In the genomic region with DNA sequence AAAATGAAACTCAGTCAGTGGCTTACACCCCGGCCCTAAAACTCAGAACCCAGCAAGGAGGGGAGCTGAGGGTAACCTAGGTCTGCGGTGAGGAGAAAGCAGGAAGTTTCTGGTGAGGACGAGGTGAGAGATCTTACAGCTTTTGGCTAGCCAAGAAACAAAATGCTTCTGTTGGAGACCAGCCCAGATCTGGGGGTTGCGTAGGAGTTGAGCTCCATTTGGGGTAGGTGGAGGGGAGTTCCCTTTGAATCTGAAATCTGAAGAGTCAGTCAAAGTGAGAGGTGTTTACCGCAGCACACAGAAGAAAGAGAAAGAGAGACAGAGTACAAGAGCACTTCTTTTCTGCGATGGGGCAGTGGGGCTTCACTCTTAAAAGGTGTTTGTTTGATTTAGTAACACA, we compare ENCODE assay signal across 8 cellular contexts. TPM values are rescaled to one million over a fixed set of nuclear protein-coding genes. Genes with fewer than 3 reads are reported as not detected.
DNase-seq lines count a peak whose midpoint lies in the region; ATAC-seq and TF ChIP-seq lines count a peak whose summit lies in the region.
"Had no signal": no experiment of that assay in that cellular context is flagged by ENCODE, and none has a peak within 500 bp of the region (broad histone marks: within the 10 kb centered on the region; RNA-seq: fewer than 3 reads in every experiment).

No MANE protein-coding gene starts in this region.

- no peak for TF ChIP-seq POLR2A in spleen (IDR thresholded peaks at IDR 0.05)

- TF ChIP-seq CTCF in GM20000 (IDR thresholded peaks at IDR 0.05; ENCODE audit: extremely low read depth, missing control alignments) = no peak
- TF ChIP-seq CTCF in natural killer cell (IDR thresholded peaks at IDR 0.05) = no peak
- TF ChIP-seq CTCF in spleen (IDR thresholded peaks at IDR 0.05 in 8 of 11, conservative IDR thresholded peaks at IDR 0.05 in 3 of 11) = no peak

- no peaks in the 10 kb centered on the region for H3K36me3 ChIP-seq in spleen

- H3K4me3 Mint-ChIP-seq in natural killer cell = peak overlapping the region; percentile 78

- ATAC-seq in HG03571 (IDR thresholded peaks at IDR 0.05; ENCODE audit: unreplicated experiment) (peak; percentile 95), natural killer cell (peak; percentile 90 to 94 (median 94))

- H3K27me3 ChIP-seq in spleen (replicated peaks in 1 of 7) = no peaks in the 10 kb centered on the region

- peak overlapping the region in 4 of 8 donors; percentile 4 to 28 (median 18) for H3K27ac ChIP-seq in spleen

- H3K27me3 Mint-ChIP-seq in natural killer cell (ENCODE audit: low read depth in 2 of 2) = peaks cover 36 to 51% of the 10 kb centered on the region in 2 donors

- no peaks in the 10 kb centered on the region for H3K9me3 Mint-ChIP-seq in natural killer cell

- intact Hi-C loops in natural killer cell (cut with micrococcal nuclease) = loop anchor here (10.0 kb wide), 1 partner anchor 434 kb away; no protein-coding TSS in a partner anchor
- intact Hi-C loops in spleen (cut with DNase I; ENCODE audit: low total_unique reads) = no loop called here

- peaks cover 29 to 48% of the 10 kb centered on the region in 2 donors for H3K4me1 Mint-ChIP-seq in natural killer cell

- H3K9me3 ChIP-seq in spleen = no peaks in the 10 kb centered on the region

- H3K36me3 Mint-ChIP-seq in natural killer cell = no peaks in the 10 kb centered on the region

- peak overlapping the region in 1 of 8 donors; percentile 24 for H3K4me3 ChIP-seq in spleen

- peak; percentile 79 for DNase-seq in GM20000 (ENCODE audit: low spot score)
- peak; percentile 79 for DNase-seq in activated T-cell treated with anti-CD3 and anti-CD28 coated beads for 24 hours (ENCODE audit: low read depth)
- DNase-seq in natural killer cell = peak; percentile 60
- no peak for DNase-seq in spleen
- no peak for DNase-seq in foreskin melanocyte
- DNase-seq in SIG-M5 treated with dmso at 0.1 percent for 504 hours (lab: John Stamatoyannopoulos, UW; ENCODE audit: unreplicated experiment) = no peak

- 26 to 48% (median 29%) methylated on average over 6 of the region's 6 CpGs for whole genome bisulfite sequencing in spleen, 5 donors

- H3K4me1 ChIP-seq in spleen = peaks cover 0 to 52% (median 24%) of the 10 kb centered on the region in 6 donors

- H3K27ac Mint-ChIP-seq in natural killer cell = peak overlapping the region; percentile 34 to 86

RNA-seq across cellular contexts. Expression of gene EHF, which starts 29.6 kb away (rescaled TPM):
- total RNA-seq in natural killer cell = not detected
- total RNA-seq in spleen = 1 to 10 TPM in 1 of 7 donors, under 1 TPM in 4, not detected in 2; 0.37 to 1.8 (median 0.46) TPM
- polyA plus RNA-seq in spleen = under 1 TPM; 0.02 to 0.33 (median 0.29) TPM
- total RNA-seq: skeletal muscle tissue had no signal

Comparison
In these comparisons a context has a peak if more than half of its experiments do, and no peak if none do; other contexts are left out.
1. DNase-seq: peak in GM20000 (single experiment), activated T-cell treated with anti-CD3 and anti-CD28 coated beads for 24 hours (single experiment) and natural killer cell (single experiment); none in spleen (single experiment), foreskin melanocyte (single experiment) and SIG-M5 treated with dmso at 0.1 percent for 504 hours (single experiment).